ENCODE assay signal across 8 cellular contexts in genomic region chr17:7912927-7913524, GRCh38. TPM values are rescaled to one million over a fixed set of nuclear protein-coding genes. Genes with fewer than 3 reads are reported as not detected.
A peak's percentile ranks its signal among the peaks of the same experiment; 100 is the strongest.
DNase-seq lines count a peak whose midpoint lies in the region; ATAC-seq, FAIRE-seq and TF ChIP-seq lines count a peak whose summit lies in the region.

No MANE protein-coding gene starts in this region.

- H3K4me3 Mint-ChIP-seq in CD14-positive monocyte: no peak overlapping the region
- H3K4me3 Mint-ChIP-seq in activated CD8-positive, alpha-beta T cell treated with anti-CD3 and anti-CD28 coated beads, Interleukin-2, amount 10 ng/mL, durations not matched to agents 7 days and 5 days: no peak overlapping the region

- H3K4me2 ChIP-seq in parathyroid adenoma (ENCODE audit: low read length): no peak overlapping the region

- no peak overlapping the region for H3K4me3 ChIP-seq in parathyroid adenoma (ENCODE audit: low read depth, low read length)

- no peaks in the 10 kb centered on the region for H3K9me3 ChIP-seq in parathyroid adenoma (ENCODE audit: control insufficient read depth, low read length)

- peak; percentile 53 for DNase-seq in CD14-positive monocyte (ENCODE audit: low spot score)
- no peak for DNase-seq in GM18507 (ENCODE audit: extremely low spot score, insufficient read length, low read depth)
- DNase-seq in NCI-H446 treated with DMSO at 0.1 percent for 48 hours (lab: John Stamatoyannopoulos, UW): peak; percentile 33
- DNase-seq in activated CD8-positive, alpha-beta T cell treated with anti-CD3 and anti-CD28 coated beads, Interleukin-2, amount 10 ng/mL, durations not matched to agents 7 days and 5 days: peak; percentile 71
- DNase-seq in fibroblast of the conjunctiva (ENCODE audit: low read depth): peak; percentile 79
- no peak for DNase-seq in activated effector memory CD4-positive, alpha-beta T cell treated with anti-CD3 and anti-CD28 coated beads, Interleukin-2, amount 50 U/mL, for 16 hours

- no peak overlapping the region for H3K9ac ChIP-seq in parathyroid adenoma

- POLR2A ChIA-PET in activated CD8-positive, alpha-beta T cell treated with anti-CD3 and anti-CD28 coated beads, Interleukin-2, amount 10 ng/mL, durations not matched to agents 7 days and 5 days (lab: Charles Lee): interaction anchor here (0.6 to 1.5 kb wide), 3 partner anchors 77 to 225 kb away, joined by 3 to 9 read pairs (median 5); partner anchors contain the start of gene TP53

- H3K27me3 Mint-ChIP-seq in CD14-positive monocyte (ENCODE audit: low read depth in 3 of 3): peaks cover 0 to 3% (median 1%) of the 10 kb centered on the region in 3 donors
- no peaks in the 10 kb centered on the region for H3K27me3 Mint-ChIP-seq in activated CD8-positive, alpha-beta T cell treated with anti-CD3 and anti-CD28 coated beads, Interleukin-2, amount 10 ng/mL, durations not matched to agents 7 days and 5 days (ENCODE audit: low read depth)

- peaks cover 36% of the 10 kb centered on the region for H3K4me1 Mint-ChIP-seq in CD14-positive monocyte
- H3K4me1 Mint-ChIP-seq in activated CD8-positive, alpha-beta T cell treated with anti-CD3 and anti-CD28 coated beads, Interleukin-2, amount 10 ng/mL, durations not matched to agents 7 days and 5 days (ENCODE audit: low read depth): peaks cover 35% of the 10 kb centered on the region

- H3K27ac ChIP-seq in parathyroid adenoma: no peak overlapping the region

- H3K9me3 Mint-ChIP-seq in CD14-positive monocyte: no peaks in the 10 kb centered on the region
- H3K9me3 Mint-ChIP-seq in activated CD8-positive, alpha-beta T cell treated with anti-CD3 and anti-CD28 coated beads, Interleukin-2, amount 10 ng/mL, durations not matched to agents 7 days and 5 days (ENCODE audit: insufficient read depth): no peaks in the 10 kb centered on the region

- TF ChIP-seq CTCF in CD14-positive monocyte (IDR thresholded peaks at IDR 0.05) (peak; percentile 81), parathyroid adenoma (IDR thresholded peaks at IDR 0.05) (peak; percentile 75)

- H3K79me2 ChIP-seq in parathyroid adenoma: no peaks in the 10 kb centered on the region

- peak; percentile 24 for ATAC-seq in activated CD8-positive, alpha-beta T cell treated with anti-CD3 and anti-CD28 coated beads, Interleukin-2, amount 10 ng/mL, durations not matched to agents 7 days and 5 days
- no peak for ATAC-seq in HG02759 (IDR thresholded peaks at IDR 0.05; ENCODE audit: unreplicated experiment)

- FAIRE-seq in GM18507 (lab: Jason Lieb, UNC): peak; percentile 95

- no peak overlapping the region for H2AFZ ChIP-seq in parathyroid adenoma

- H3K27ac Mint-ChIP-seq in CD14-positive monocyte: peak overlapping the region in 4 of 7 donors; percentile 37 to 84 (median 62)
- peak overlapping the region; percentile 71 for H3K27ac Mint-ChIP-seq in activated CD8-positive, alpha-beta T cell treated with anti-CD3 and anti-CD28 coated beads, Interleukin-2, amount 10 ng/mL, durations not matched to agents 7 days and 5 days

- no peaks in the 10 kb centered on the region for H3K36me3 ChIP-seq in parathyroid adenoma (ENCODE audit: control insufficient read depth, insufficient read depth, low read length)

- H3K4me1 ChIP-seq in parathyroid adenoma: peaks cover 5% of the 10 kb centered on the region

- intact Hi-C loops in CD14-positive monocyte (cut with micrococcal nuclease): loop anchor here (1.0 to 5.0 kb wide), 3 partner anchors 76 to 124 kb away; partner anchors contain the start of gene ALOX15B (in 1 of the 2)

- H3K27me3 ChIP-seq in parathyroid adenoma (ENCODE audit: control insufficient read depth, insufficient read depth, low read length): no peaks in the 10 kb centered on the region

- CTCF ChIA-PET in activated CD8-positive, alpha-beta T cell treated with anti-CD3 and anti-CD28 coated beads, Interleukin-2, amount 10 ng/mL, durations not matched to agents 7 days and 5 days (lab: Charles Lee): interaction anchor here (0.6 to 11.0 kb wide), 23 partner anchors 9 to 147 kb away, joined by 3 to 237 read pairs (median 5); partner anchors contain the start of genes CNTROB and TRAPPC1

- H3K36me3 Mint-ChIP-seq in CD14-positive monocyte: peaks cover 36 to 40% of the 10 kb centered on the region in 2 donors
- peaks cover 40% of the 10 kb centered on the region for H3K36me3 Mint-ChIP-seq in activated CD8-positive, alpha-beta T cell treated with anti-CD3 and anti-CD28 coated beads, Interleukin-2, amount 10 ng/mL, durations not matched to agents 7 days and 5 days (ENCODE audit: low read depth)

RNA-seq across cellular contexts. Expression of gene RNF227, which starts 3.1 kb away (rescaled TPM):
- polyA plus RNA-seq in CD14-positive monocyte: 1 to 10 TPM in 1 of 2 donors, under 1 TPM in 1; 0.59 to 1.3 TPM
- total RNA-seq in activated CD8-positive, alpha-beta T cell treated with anti-CD3 and anti-CD28 coated beads, Interleukin-2, amount 10 ng/mL, durations not matched to agents 7 days and 5 days: 1 to 10 TPM; 4.2 TPM

RNA-seq across cellular contexts. Expression of gene KCNAB3, which starts 16.6 kb away (rescaled TPM):
- polyA plus RNA-seq in CD14-positive monocyte: not detected
- total RNA-seq in activated CD8-positive, alpha-beta T cell treated with anti-CD3 and anti-CD28 coated beads, Interleukin-2, amount 10 ng/mL, durations not matched to agents 7 days and 5 days: 10 to 100 TPM in 1 of 2 experiments, 1 to 10 TPM in 1; 8.8 to 10.3 TPM

RNA-seq across cellular contexts. Expression of gene TRAPPC1, which starts 18.7 kb away (rescaled TPM):
- polyA plus RNA-seq in CD14-positive monocyte: 100 to 1,000 TPM; 172 to 224 TPM
- 100 to 1,000 TPM; 248 to 278 TPM for total RNA-seq in activated CD8-positive, alpha-beta T cell treated with anti-CD3 and anti-CD28 coated beads, Interleukin-2, amount 10 ng/mL, durations not matched to agents 7 days and 5 days

RNA-seq across cellular contexts. Expression of gene CNTROB, which starts 19.0 kb away (rescaled TPM):
- 1 to 10 TPM; 4.7 to 6.5 TPM for polyA plus RNA-seq in CD14-positive monocyte
- 10 to 100 TPM; 66.7 to 76.5 TPM for total RNA-seq in activated CD8-positive, alpha-beta T cell treated with anti-CD3 and anti-CD28 coated beads, Interleukin-2, amount 10 ng/mL, durations not matched to agents 7 days and 5 days

RNA-seq across cellular contexts. Expression of gene CHD3, which starts 24.4 kb away (rescaled TPM):
- polyA plus RNA-seq in CD14-positive monocyte: under 1 TPM; 0.55 to 0.91 TPM
- 100 to 1,000 TPM; 125 to 129 TPM for total RNA-seq in activated CD8-positive, alpha-beta T cell treated with anti-CD3 and anti-CD28 coated beads, Interleukin-2, amount 10 ng/mL, durations not matched to agents 7 days and 5 days

Comparison
In these comparisons a context has a peak if more than half of its experiments do, and no peak if none do; other contexts are left out.
1. DNase-seq: peak in CD14-positive monocyte (single experiment), NCI-H446 treated with DMSO at 0.1 percent for 48 hours (single experiment), activated CD8-positive, alpha-beta T cell treated with anti-CD3 and anti-CD28 coated beads, Interleukin-2, amount 10 ng/mL, durations not matched to agents 7 days and 5 days (single experiment) and fibroblast of the conjunctiva (single experiment); none in GM18507 (single experiment) and activated effector memory CD4-positive, alpha-beta T cell treated with anti-CD3 and anti-CD28 coated beads, Interleukin-2, amount 50 U/mL, for 16 hours (single experiment).